20 cellular contexts compared by ENCODE assay signal in the genomic region with DNA sequence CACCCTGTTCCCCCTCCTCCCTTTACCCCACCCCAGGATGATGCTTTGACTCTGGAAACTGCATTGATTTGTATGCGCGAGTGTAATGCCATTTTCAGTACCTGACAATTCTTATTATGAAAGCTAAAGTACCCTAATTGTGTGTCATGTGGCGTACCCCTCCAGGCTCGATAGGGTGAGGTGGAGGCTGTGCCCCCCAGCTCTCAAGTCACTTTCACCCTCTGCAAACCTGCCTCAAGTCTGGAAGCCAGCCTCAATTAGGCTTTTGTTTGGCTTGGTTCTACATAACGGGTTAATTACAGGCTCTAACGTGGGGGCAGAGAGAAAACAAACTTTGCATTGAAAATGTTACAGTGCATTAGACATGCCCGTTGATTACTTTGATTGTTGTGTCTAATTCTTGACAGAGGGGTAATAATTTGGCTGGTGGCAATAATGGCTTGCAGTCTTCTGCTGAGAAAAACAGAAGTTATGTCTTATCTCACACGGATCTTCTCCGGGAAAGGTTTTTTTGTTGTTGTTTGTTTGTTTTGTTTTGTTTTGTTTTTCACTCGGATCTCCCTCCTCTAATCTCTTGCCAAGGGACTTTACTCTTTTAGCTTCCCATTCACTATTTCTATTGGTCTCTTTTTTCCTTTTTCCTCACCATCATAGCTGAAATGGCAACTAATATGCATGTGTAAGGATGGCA. TPM values are rescaled to one million over a fixed set of nuclear protein-coding genes. Genes with fewer than 3 reads are reported as not detected.
"Had no signal": no experiment of that assay in that cellular context is flagged by ENCODE, and none has a peak within 500 bp of the region (broad histone marks: within the 10 kb centered on the region; RNA-seq: fewer than 3 reads in every experiment).

No MANE protein-coding gene starts in this region.

- H3K27ac ChIP-seq: adrenal gland, cardiac muscle cell, tibial nerve had no signal

- DNase-seq: activated CD4-positive, alpha-beta T cell treated with anti-CD3 and anti-CD28 coated beads for 36 hours; activated CD8-positive, alpha-beta memory T cell treated with anti-CD3 and anti-CD28 coated beads, Interleukin-2, amount 50 U/mL, for 4 hours; activated CD8-positive, alpha-beta T cell treated with anti-CD3 and anti-CD28 coated beads for 36 hours; activated effector memory CD4-positive, alpha-beta T cell treated with anti-CD3 and anti-CD28 coated beads, Interleukin-2, amount 50 U/mL, for 16 hours; activated T-cell treated with anti-CD3 and anti-CD28 coated beads, Interleukin-2, amount 50 U/mL, for 48 hours; adrenal gland; mesenchymal stem cell; stimulated activated CD4-positive, alpha-beta T cell treated with anti-CD3 and anti-CD28 coated beads, Interleukin-15, amount 100 ng/mL, for 24 hours; stimulated activated CD4-positive, alpha-beta T cell treated with anti-CD3 and anti-CD28 coated beads, Interleukin-4, amount 100 ng/mL, for 1 hour; stimulated activated naive CD4-positive, alpha-beta T cell; substantia nigra; T-helper 2 cell had no signal

- H3K4me3 Mint-ChIP-seq: activated CD4-positive, alpha-beta T cell treated with anti-CD3 and anti-CD28 coated beads for 36 hours; activated CD8-positive, alpha-beta T cell treated with anti-CD3 and anti-CD28 coated beads for 36 hours; activated naive CD4-positive, alpha-beta T cell treated with anti-CD3 and anti-CD28 coated beads, Interleukin-2, amount 50 U/mL, for 24 hours; natural killer cell treated with Interleukin-12 subunit alpha and Interleukin-12 subunit beta and Interleukin-15 and Interleukin-18, amount 100 ng/mL, for 72 hours had no signal

- H3K4me1 ChIP-seq: adrenal gland had no signal

- H3K36me3 ChIP-seq: adrenal gland, cardiac muscle cell, tibial nerve had no signal

- ATAC-seq: activated CD4-positive, alpha-beta T cell treated with anti-CD3 and anti-CD28 coated beads for 36 hours; activated CD8-positive, alpha-beta T cell treated with anti-CD3 and anti-CD28 coated beads for 36 hours; esophagus mucosa; natural killer cell treated with Interleukin-12 subunit alpha and Interleukin-12 subunit beta and Interleukin-15 and Interleukin-18, amount 100 ng/mL, for 72 hours had no signal

- H3K4me3 ChIP-seq: adrenal gland, cardiac muscle cell, tibial nerve had no signal

- H3K4me1 Mint-ChIP-seq: activated CD4-positive, alpha-beta T cell treated with anti-CD3 and anti-CD28 coated beads for 36 hours; activated naive CD4-positive, alpha-beta T cell treated with anti-CD3 and anti-CD28 coated beads, Interleukin-2, amount 50 U/mL, for 24 hours had no signal

- H3K27ac Mint-ChIP-seq: activated CD4-positive, alpha-beta T cell treated with anti-CD3 and anti-CD28 coated beads for 36 hours; activated CD8-positive, alpha-beta T cell treated with anti-CD3 and anti-CD28 coated beads for 36 hours; activated naive CD4-positive, alpha-beta T cell treated with anti-CD3 and anti-CD28 coated beads, Interleukin-2, amount 50 U/mL, for 24 hours; natural killer cell treated with Interleukin-12 subunit alpha and Interleukin-12 subunit beta and Interleukin-15 and Interleukin-18, amount 100 ng/mL, for 72 hours had no signal

- FAIRE-seq: endometrium had no signal

- H3K9me3 Mint-ChIP-seq: activated CD8-positive, alpha-beta T cell treated with anti-CD3 and anti-CD28 coated beads for 36 hours had no signal

- H3K9me3 ChIP-seq: adrenal gland, tibial nerve had no signal

RNA-seq across cellular contexts. Expression of gene ISL1, which starts 12.6 kb away (rescaled TPM):
- total RNA-seq: activated CD4-positive, alpha-beta T cell treated with anti-CD3 and anti-CD28 coated beads for 36 hours; activated CD8-positive, alpha-beta T cell treated with anti-CD3 and anti-CD28 coated beads for 36 hours; dermis microvascular lymphatic vessel endothelial cell; esophagus mucosa; liver; natural killer cell treated with Interleukin-12 subunit alpha and Interleukin-12 subunit beta and Interleukin-15 and Interleukin-18, amount 100 ng/mL, for 72 hours; tibial nerve had no signal
- polyA plus RNA-seq: liver had no signal
